ENCODE assay signal across 1 cellular context in the genomic region with DNA sequence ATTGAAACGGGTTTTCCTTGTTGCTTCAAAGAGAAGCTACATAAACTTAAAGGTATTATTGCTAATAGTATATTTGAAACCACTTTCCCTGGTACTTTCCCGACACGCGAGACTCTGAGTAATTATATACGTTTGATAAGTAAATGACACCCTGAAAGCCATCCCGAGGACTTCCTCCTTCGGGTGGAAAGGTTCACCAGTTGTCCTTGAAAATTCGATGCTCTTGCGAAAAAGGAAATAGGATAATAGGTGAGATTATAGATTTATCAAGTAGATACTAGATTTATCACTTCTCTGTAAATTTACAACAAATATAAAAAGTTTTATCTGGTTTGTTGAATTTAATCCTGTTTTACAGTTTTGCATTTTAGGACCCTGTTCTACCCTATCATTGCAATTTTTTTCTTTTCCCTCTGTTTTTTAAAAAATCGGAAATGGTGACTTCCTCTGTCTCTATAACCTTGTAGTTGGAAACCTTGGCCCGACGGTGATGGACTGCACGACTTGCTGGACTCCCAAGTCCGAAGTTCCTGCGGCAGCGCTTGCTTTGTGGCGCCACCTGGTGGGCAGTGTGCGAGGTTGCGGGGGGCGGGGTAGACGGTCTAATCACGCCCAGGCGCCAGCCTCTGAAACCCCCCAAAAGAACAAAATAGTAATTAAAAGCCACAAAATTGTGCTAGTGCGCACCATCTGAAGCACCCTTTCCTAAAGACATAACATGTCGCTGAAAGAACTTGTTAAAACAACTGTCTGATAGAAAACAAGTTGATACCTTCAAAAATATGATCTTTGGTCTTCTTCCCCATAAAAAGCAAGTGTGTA.
TF ChIP-seq lines count a peak whose summit lies in the region.

No MANE protein-coding gene starts in this region.

TF ChIP-seq in HepG2, 621 proteins besides CTCF, POLR2A, EP300 and RAD21 (continued from another document and continues in another):
- TF ChIP-seq, protein P1, sequence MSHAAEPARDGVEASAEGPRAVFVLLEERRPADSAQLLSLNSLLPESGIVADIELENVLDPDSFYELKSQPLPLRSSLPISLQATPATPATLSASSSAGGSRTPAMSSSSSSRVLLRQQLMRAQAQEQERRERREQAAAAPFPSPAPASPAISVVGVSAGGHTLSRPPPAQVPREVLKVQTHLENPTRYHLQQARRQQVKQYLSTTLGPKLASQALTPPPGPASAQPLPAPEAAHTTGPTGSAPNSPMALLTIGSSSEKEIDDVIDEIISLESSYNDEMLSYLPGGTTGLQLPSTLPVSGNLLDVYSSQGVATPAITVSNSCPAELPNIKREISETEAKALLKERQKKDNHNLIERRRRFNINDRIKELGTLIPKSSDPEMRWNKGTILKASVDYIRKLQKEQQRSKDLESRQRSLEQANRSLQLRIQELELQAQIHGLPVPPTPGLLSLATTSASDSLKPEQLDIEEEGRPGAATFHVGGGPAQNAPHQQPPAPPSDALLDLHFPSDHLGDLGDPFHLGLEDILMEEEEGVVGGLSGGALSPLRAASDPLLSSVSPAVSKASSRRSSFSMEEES (CRISPR knock-in tag; IDR thresholded peaks at IDR 0.05) = no peak
- TF ChIP-seq NFE2 (CRISPR knock-in tag; IDR thresholded peaks at IDR 0.05) (no peak), ZNF441 (CRISPR knock-in tag; IDR thresholded peaks at IDR 0.05; ENCODE audit: borderline replicate concordance) (no peak), ZNF510 (CRISPR knock-in tag; IDR thresholded peaks at IDR 0.05; ENCODE audit: low read depth) (no peak), ZNF263 (CRISPR knock-in tag; IDR thresholded peaks at IDR 0.05) (no peak), ZNF550 (CRISPR knock-in tag; IDR thresholded peaks at IDR 0.05; ENCODE audit: borderline replicate concordance) (no peak), ZNF253 (CRISPR knock-in tag; IDR thresholded peaks at IDR 0.05; ENCODE audit: borderline replicate concordance) (no peak), FOSL2 (CRISPR knock-in tag; IDR thresholded peaks at IDR 0.05) (peak; percentile 63), PRMT3 (CRISPR knock-in tag; IDR thresholded peaks at IDR 0.05; ENCODE audit: borderline replicate concordance, low read depth) (no peak; the same call in 1 of the 2 replicates), ZNF256 (CRISPR knock-in tag; conservative IDR thresholded peaks at IDR 0.05) (no peak), CBX2 (IDR thresholded peaks at IDR 0.05; ENCODE audit: low read depth, low read length) (peak; percentile 59; the same call in 1 of the 2 replicates), CBX2 (CRISPR knock-in tag; IDR thresholded peaks at IDR 0.05; ENCODE audit: low read depth) (peak; percentile 90), ATF7 (IDR thresholded peaks at IDR 0.05) (no peak), ATF7 (CRISPR knock-in tag; IDR thresholded peaks at IDR 0.05) (no peak), HDAC2 (CRISPR knock-in tag; IDR thresholded peaks at IDR 0.05) (peak; percentile 29; the same call in 1 of the 2 replicates), ZNF260 (CRISPR knock-in tag; IDR thresholded peaks at IDR 0.05; ENCODE audit: borderline replicate concordance, low read depth) (no peak), MAFF (IDR thresholded peaks at IDR 0.05; ENCODE audit: low read depth, low read length) (no peak), ZNF496 (CRISPR knock-in tag; IDR thresholded peaks at IDR 0.05; ENCODE audit: insufficient replicate concordance) (no peak), ZMYM4 (CRISPR knock-in tag; IDR thresholded peaks at IDR 0.05) (peak; percentile 81), SETDB1 (CRISPR knock-in tag; IDR thresholded peaks at IDR 0.05; ENCODE audit: borderline replicate concordance) (no peak), MATR3 (CRISPR knock-in tag; IDR thresholded peaks at IDR 0.05) (no peak), RBM22 (optimal IDR thresholded peaks at IDR 0.05; ENCODE audit: low read length) (no peak), HMG20A (CRISPR knock-in tag; IDR thresholded peaks at IDR 0.05; ENCODE audit: borderline replicate concordance) (no peak; the same call in 1 of the 2 replicates), ZNF768 (CRISPR knock-in tag; IDR thresholded peaks at IDR 0.05) (peak; percentile 29; the same call in 1 of the 2 replicates), MED8 (CRISPR knock-in tag; IDR thresholded peaks at IDR 0.05; ENCODE audit: insufficient replicate concordance) (no peak), ZNF335 (CRISPR knock-in tag; IDR thresholded peaks at IDR 0.05) (no peak; the same call in 1 of the 2 replicates), NRL (CRISPR knock-in tag; IDR thresholded peaks at IDR 0.05; ENCODE audit: borderline replicate concordance) (no peak), FOXC1 (CRISPR knock-in tag; IDR thresholded peaks at IDR 0.05; ENCODE audit: borderline replicate concordance) (no peak), SNAPC2 (CRISPR knock-in tag; IDR thresholded peaks at IDR 0.05) (no peak), TEAD3 (CRISPR knock-in tag; optimal IDR thresholded peaks at IDR 0.05; ENCODE audit: borderline replicate concordance) (peak; percentile 68), ZMAT3 (CRISPR knock-in tag; conservative IDR thresholded peaks at IDR 0.05) (no peak), SALL2 (CRISPR knock-in tag; IDR thresholded peaks at IDR 0.05) (no peak; the same call in 1 of the 2 replicates), KDM6A (CRISPR knock-in tag; IDR thresholded peaks at IDR 0.05; ENCODE audit: low read depth) (no peak), BCL6 (CRISPR knock-in tag; IDR thresholded peaks at IDR 0.05) (no peak), MAF1 (CRISPR knock-in tag; IDR thresholded peaks at IDR 0.05; ENCODE audit: borderline replicate concordance) (no peak), FOXA1 (IDR thresholded peaks at IDR 0.05) (no peak), FOXA1 (CRISPR knock-in tag; IDR thresholded peaks at IDR 0.05) (no peak), REXO4 (CRISPR knock-in tag; IDR thresholded peaks at IDR 0.05; ENCODE audit: borderline replicate concordance) (no peak)
- TF ChIP-seq, protein P2, sequence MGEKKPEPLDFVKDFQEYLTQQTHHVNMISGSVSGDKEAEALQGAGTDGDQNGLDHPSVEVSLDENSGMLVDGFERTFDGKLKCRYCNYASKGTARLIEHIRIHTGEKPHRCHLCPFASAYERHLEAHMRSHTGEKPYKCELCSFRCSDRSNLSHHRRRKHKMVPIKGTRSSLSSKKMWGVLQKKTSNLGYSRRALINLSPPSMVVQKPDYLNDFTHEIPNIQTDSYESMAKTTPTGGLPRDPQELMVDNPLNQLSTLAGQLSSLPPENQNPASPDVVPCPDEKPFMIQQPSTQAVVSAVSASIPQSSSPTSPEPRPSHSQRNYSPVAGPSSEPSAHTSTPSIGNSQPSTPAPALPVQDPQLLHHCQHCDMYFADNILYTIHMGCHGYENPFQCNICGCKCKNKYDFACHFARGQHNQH (CRISPR knock-in tag; IDR thresholded peaks at IDR 0.05) = peak; percentile 46; the same call in 1 of the 2 replicates
- TF ChIP-seq, protein P3, sequence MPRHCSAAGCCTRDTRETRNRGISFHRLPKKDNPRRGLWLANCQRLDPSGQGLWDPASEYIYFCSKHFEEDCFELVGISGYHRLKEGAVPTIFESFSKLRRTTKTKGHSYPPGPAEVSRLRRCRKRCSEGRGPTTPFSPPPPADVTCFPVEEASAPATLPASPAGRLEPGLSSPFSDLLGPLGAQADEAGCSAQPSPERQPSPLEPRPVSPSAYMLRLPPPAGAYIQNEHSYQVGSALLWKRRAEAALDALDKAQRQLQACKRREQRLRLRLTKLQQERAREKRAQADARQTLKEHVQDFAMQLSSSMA (CRISPR knock-in tag; IDR thresholded peaks at IDR 0.05) = no peak
- TF ChIP-seq, protein P4, sequence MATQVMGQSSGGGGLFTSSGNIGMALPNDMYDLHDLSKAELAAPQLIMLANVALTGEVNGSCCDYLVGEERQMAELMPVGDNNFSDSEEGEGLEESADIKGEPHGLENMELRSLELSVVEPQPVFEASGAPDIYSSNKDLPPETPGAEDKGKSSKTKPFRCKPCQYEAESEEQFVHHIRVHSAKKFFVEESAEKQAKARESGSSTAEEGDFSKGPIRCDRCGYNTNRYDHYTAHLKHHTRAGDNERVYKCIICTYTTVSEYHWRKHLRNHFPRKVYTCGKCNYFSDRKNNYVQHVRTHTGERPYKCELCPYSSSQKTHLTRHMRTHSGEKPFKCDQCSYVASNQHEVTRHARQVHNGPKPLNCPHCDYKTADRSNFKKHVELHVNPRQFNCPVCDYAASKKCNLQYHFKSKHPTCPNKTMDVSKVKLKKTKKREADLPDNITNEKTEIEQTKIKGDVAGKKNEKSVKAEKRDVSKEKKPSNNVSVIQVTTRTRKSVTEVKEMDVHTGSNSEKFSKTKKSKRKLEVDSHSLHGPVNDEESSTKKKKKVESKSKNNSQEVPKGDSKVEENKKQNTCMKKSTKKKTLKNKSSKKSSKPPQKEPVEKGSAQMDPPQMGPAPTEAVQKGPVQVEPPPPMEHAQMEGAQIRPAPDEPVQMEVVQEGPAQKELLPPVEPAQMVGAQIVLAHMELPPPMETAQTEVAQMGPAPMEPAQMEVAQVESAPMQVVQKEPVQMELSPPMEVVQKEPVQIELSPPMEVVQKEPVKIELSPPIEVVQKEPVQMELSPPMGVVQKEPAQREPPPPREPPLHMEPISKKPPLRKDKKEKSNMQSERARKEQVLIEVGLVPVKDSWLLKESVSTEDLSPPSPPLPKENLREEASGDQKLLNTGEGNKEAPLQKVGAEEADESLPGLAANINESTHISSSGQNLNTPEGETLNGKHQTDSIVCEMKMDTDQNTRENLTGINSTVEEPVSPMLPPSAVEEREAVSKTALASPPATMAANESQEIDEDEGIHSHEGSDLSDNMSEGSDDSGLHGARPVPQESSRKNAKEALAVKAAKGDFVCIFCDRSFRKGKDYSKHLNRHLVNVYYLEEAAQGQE (IDR thresholded peaks at IDR 0.05; ENCODE audit: borderline replicate concordance in 1 of 2, low read depth in 1 of 2, low read length in 2 of 2) = no peak
- TF ChIP-seq, protein P5, sequence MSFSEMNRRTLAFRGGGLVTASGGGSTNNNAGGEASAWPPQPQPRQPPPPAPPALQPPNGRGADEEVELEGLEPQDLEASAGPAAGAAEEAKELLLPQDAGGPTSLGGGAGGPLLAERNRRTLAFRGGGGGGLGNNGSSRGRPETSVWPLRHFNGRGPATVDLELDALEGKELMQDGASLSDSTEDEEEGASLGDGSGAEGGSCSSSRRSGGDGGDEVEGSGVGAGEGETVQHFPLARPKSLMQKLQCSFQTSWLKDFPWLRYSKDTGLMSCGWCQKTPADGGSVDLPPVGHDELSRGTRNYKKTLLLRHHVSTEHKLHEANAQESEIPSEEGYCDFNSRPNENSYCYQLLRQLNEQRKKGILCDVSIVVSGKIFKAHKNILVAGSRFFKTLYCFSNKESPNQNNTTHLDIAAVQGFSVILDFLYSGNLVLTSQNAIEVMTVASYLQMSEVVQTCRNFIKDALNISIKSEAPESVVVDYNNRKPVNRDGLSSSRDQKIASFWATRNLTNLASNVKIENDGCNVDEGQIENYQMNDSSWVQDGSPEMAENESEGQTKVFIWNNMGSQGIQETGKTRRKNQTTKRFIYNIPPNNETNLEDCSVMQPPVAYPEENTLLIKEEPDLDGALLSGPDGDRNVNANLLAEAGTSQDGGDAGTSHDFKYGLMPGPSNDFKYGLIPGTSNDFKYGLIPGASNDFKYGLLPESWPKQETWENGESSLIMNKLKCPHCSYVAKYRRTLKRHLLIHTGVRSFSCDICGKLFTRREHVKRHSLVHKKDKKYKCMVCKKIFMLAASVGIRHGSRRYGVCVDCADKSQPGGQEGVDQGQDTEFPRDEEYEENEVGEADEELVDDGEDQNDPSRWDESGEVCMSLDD (CRISPR knock-in tag; IDR thresholded peaks at IDR 0.05; ENCODE audit: borderline replicate concordance) = no peak
- TF ChIP-seq, protein P6, sequence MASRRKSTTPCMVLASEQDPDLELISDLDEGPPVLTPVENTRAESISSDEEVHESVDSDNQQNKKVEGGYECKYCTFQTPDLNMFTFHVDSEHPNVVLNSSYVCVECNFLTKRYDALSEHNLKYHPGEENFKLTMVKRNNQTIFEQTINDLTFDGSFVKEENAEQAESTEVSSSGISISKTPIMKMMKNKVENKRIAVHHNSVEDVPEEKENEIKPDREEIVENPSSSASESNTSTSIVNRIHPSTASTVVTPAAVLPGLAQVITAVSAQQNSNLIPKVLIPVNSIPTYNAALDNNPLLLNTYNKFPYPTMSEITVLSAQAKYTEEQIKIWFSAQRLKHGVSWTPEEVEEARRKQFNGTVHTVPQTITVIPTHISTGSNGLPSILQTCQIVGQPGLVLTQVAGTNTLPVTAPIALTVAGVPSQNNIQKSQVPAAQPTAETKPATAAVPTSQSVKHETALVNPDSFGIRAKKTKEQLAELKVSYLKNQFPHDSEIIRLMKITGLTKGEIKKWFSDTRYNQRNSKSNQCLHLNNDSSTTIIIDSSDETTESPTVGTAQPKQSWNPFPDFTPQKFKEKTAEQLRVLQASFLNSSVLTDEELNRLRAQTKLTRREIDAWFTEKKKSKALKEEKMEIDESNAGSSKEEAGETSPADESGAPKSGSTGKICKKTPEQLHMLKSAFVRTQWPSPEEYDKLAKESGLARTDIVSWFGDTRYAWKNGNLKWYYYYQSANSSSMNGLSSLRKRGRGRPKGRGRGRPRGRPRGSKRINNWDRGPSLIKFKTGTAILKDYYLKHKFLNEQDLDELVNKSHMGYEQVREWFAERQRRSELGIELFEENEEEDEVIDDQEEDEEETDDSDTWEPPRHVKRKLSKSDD (CRISPR knock-in tag; IDR thresholded peaks at IDR 0.05; ENCODE audit: low read depth) = peak; percentile 59; the same call in 1 of the 2 replicates
- TF ChIP-seq, protein P7, sequence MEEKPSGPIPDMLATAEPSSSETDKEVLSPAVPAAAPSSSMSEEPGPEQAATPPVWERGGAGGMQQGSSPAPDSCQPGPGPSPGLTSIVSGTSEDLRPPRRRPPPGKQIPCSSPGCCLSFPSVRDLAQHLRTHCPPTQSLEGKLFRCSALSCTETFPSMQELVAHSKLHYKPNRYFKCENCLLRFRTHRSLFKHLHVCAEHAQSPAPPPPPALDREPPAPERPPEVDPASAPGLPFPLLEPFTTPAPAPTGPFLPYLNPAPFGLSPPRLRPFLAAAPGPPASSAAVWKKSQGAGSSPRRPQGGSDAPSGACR (CRISPR knock-in tag; IDR thresholded peaks at IDR 0.05) = no peak
- TF ChIP-seq, protein P8, sequence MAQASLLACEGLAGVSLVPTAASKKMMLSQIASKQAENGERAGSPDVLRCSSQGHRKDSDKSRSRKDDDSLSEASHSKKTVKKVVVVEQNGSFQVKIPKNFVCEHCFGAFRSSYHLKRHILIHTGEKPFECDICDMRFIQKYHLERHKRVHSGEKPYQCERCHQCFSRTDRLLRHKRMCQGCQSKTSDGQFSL (CRISPR knock-in tag; IDR thresholded peaks at IDR 0.05) = 0 out of 2 replicates have a peak, but pooled peaks have one; percentile 37
- TF ChIP-seq, protein P9, sequence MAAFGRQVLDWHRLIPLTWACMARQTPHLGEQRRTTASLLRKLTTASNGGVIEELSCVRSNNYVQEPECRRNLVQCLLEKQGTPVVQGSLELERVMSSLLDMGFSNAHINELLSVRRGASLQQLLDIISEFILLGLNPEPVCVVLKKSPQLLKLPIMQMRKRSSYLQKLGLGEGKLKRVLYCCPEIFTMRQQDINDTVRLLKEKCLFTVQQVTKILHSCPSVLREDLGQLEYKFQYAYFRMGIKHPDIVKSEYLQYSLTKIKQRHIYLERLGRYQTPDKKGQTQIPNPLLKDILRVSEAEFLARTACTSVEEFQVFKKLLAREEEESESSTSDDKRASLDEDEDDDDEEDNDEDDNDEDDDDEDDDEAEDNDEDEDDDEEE (CRISPR knock-in tag; IDR thresholded peaks at IDR 0.05) = no peak
- TF ChIP-seq, protein P10, sequence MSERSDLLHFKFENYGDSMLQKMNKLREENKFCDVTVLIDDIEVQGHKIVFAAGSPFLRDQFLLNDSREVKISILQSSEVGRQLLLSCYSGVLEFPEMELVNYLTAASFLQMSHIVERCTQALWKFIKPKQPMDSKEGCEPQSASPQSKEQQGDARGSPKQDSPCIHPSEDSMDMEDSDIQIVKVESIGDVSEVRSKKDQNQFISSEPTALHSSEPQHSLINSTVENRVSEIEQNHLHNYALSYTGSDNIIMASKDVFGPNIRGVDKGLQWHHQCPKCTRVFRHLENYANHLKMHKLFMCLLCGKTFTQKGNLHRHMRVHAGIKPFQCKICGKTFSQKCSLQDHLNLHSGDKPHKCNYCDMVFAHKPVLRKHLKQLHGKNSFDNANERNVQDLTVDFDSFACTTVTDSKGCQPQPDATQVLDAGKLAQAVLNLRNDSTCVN (CRISPR knock-in tag; IDR thresholded peaks at IDR 0.05; ENCODE audit: borderline replicate concordance) = peak; percentile 54; the same call in 1 of the 2 replicates
